Comparison of ENCODE assay signal across 30 cellular contexts in genomic region chr2:221153226-221153625, GRCh38.
DNase-seq lines count a peak whose midpoint lies in the region; ATAC-seq, FAIRE-seq and TF ChIP-seq lines count a peak whose summit lies in the region.
"Had no signal": no experiment of that assay in that cellular context is flagged by ENCODE, and none has a peak within 500 bp of the region (broad histone marks: within the 10 kb centered on the region; RNA-seq: fewer than 3 reads in every experiment).

No MANE protein-coding gene starts in this region.

- no TSS peak for BruUV-seq in OCI-LY7 (replicated peaks; lab: Mats Ljungman, UMichigan)

- H4K20me1 ChIP-seq in OCI-LY7 (ENCODE audit: insufficient read depth, low read length): no peaks in the 10 kb centered on the region

- FAIRE-seq in pancreas (lab: Jason Lieb, UNC): no peak

- TF ChIP-seq CTCF in OCI-LY7 (conservative IDR thresholded peaks at IDR 0.05; ENCODE audit: low read length) (no peak), pancreas (IDR thresholded peaks at IDR 0.05) (no peak), GM20000 (IDR thresholded peaks at IDR 0.05; ENCODE audit: extremely low read depth, missing control alignments) (no peak)

- H3K27me3 ChIP-seq in pancreas: peaks cover 0 to 5% (median 0%) of the 10 kb centered on the region in 4 donors
- H3K27me3 ChIP-seq: heart left ventricle, neutrophil, transverse colon had no signal

- no peak for ATAC-seq in pancreas
- ATAC-seq: activated CD4-positive, alpha-beta T cell treated with anti-CD3 and anti-CD28 coated beads for 36 hours; activated CD8-positive, alpha-beta T cell treated with anti-CD3 and anti-CD28 coated beads for 36 hours; effector memory CD8-positive, alpha-beta T cell; GM23338; heart left ventricle; naive thymus-derived CD4-positive, alpha-beta T cell had no signal

- H3K4me1 ChIP-seq in OCI-LY7 (ENCODE audit: insufficient read depth, low read length, poor library complexity, severe bottlenecking): peaks cover 8% of the 10 kb centered on the region
- H3K4me1 ChIP-seq in pancreas: no peaks in the 10 kb centered on the region
- H3K4me1 ChIP-seq: heart left ventricle, transverse colon had no signal

- no peaks in the 10 kb centered on the region for H3K36me3 ChIP-seq in OCI-LY7 (ENCODE audit: insufficient read depth, low read length)
- H3K36me3 ChIP-seq in pancreas: no peaks in the 10 kb centered on the region
- H3K36me3 ChIP-seq: heart left ventricle, neutrophil, transverse colon had no signal

- intact Hi-C loops in OCI-LY7 (cut with micrococcal nuclease; ENCODE audit: unreplicated experiment): no loop called here
- intact Hi-C loops in pancreas (cut with DNase I): no loop called here

- H2AFZ ChIP-seq in OCI-LY7 (ENCODE audit: low read length): no peak overlapping the region
- H2AFZ ChIP-seq: GM23338 had no signal

- H3K27ac ChIP-seq in substantia nigra (ENCODE audit: low read depth, low read length, poor library complexity, severe bottlenecking): no peak overlapping the region
- no peak overlapping the region for H3K27ac ChIP-seq in OCI-LY7 (ENCODE audit: low read depth, low read length, poor library complexity, severe bottlenecking)
- H3K27ac ChIP-seq in pancreas: no peak overlapping the region
- H3K27ac ChIP-seq: 22Rv1, heart left ventricle, neutrophil, transverse colon, VCaP had no signal

- no peak overlapping the region for H3K4me2 ChIP-seq in OCI-LY7 (ENCODE audit: low read length)
- H3K4me2 ChIP-seq: GM23338 had no signal

- CTCF ChIA-PET in OCI-LY7 (lab: Charles Lee; ENCODE audit: unreplicated experiment): no interaction called here

- H3K4me3 ChIP-seq in OCI-LY7 (ENCODE audit: low read depth, low read length, poor library complexity, severe bottlenecking) (no peak overlapping the region), pancreas (no peak overlapping the region)
- H3K4me3 ChIP-seq: GM23338, heart left ventricle, transverse colon had no signal

- no peaks in the 10 kb centered on the region for H3K9me2 ChIP-seq in OCI-LY7 (ENCODE audit: insufficient read depth, low read length)

- 31 to 32% methylated on average over 3 of the region's 3 CpGs for WGBS in pancreas, 2 donors

- POLR2A ChIA-PET in OCI-LY7 (lab: Charles Lee): interaction anchor here (0.6 to 1.0 kb wide), 2 partner anchors 611 to 828 kb away, joined by 3 read pairs; no protein-coding TSS in a partner anchor

- DNase-seq in DMS 273 (lab: John Stamatoyannopoulos, UW; ENCODE audit: unreplicated experiment): peak; percentile 31
- DNase-seq in DMS 273 treated with DMSO at 0.1 percent for 48 hours (lab: John Stamatoyannopoulos, UW): no peak
- DNase-seq in NCI-H446 (lab: John Stamatoyannopoulos, UW): peak; percentile 53 to 65
- peak; percentile 76 for DNase-seq in globus pallidus (ENCODE audit: low spot score)
- DNase-seq in substantia nigra (lab: John Stamatoyannopoulos, UW): peak in 35 of 49 donors; percentile 0 to 45 (median 11)
- no peak for DNase-seq in OCI-LY7 (ENCODE audit: low spot score)
- DNase-seq in pancreas: no peak
- DNase-seq in GM20000 (ENCODE audit: low spot score): no peak
- DNase-seq: activated CD4-positive, alpha-beta T cell treated with anti-CD3 and anti-CD28 coated beads for 36 hours; activated CD8-positive, alpha-beta memory T cell treated with anti-CD3 and anti-CD28 coated beads, Interleukin-2, amount 50 U/mL, for 48 hours; activated CD8-positive, alpha-beta T cell treated with anti-CD3 and anti-CD28 coated beads for 36 hours; activated naive CD4-positive, alpha-beta T cell treated with anti-CD3 and anti-CD28 coated beads for 36 hours; central memory CD4-positive, alpha-beta T cell; cortex of kidney; effector memory CD8-positive, alpha-beta T cell; erythroblast; heart left ventricle; KBM-7; naive thymus-derived CD4-positive, alpha-beta T cell; NCI-H1417 treated with DMSO at 0.1 percent for 48 hours; NCI-H2171 treated with DMSO at 0.1 percent for 48 hours; NCI-H774; stimulated activated CD4-positive, alpha-beta T cell treated with anti-CD3 and anti-CD28 coated beads, Interleukin-15, amount 100 ng/mL, for 24 hours; stimulated activated CD4-positive, alpha-beta T cell treated with anti-CD3 and anti-CD28 coated beads, Interleukin-4, amount 100 ng/mL, for 4 hours; T-helper 9 cell; transverse colon had no signal

- H3K9me3 ChIP-seq in OCI-LY7 (ENCODE audit: low read length) (no peaks in the 10 kb centered on the region), pancreas (no peaks in the 10 kb centered on the region)
- H3K9me3 ChIP-seq: heart left ventricle, neutrophil, transverse colon had no signal

- no peaks in the 10 kb centered on the region for H3K79me2 ChIP-seq in OCI-LY7 (ENCODE audit: insufficient read depth, low read depth, low read length)

Comparison
In these comparisons a context has a peak if more than half of its experiments do, and no peak if none do; other contexts are left out.
1. DNase-seq: peak in DMS 273 (single experiment), NCI-H446 (2 of 2), globus pallidus (single experiment) and substantia nigra (35 of 49); none in DMS 273 treated with DMSO at 0.1 percent for 48 hours (single experiment), OCI-LY7 (single experiment), pancreas (0 of 6) and GM20000 (single experiment).